ENCODE assay signal across 37 cellular contexts in the genomic region with DNA sequence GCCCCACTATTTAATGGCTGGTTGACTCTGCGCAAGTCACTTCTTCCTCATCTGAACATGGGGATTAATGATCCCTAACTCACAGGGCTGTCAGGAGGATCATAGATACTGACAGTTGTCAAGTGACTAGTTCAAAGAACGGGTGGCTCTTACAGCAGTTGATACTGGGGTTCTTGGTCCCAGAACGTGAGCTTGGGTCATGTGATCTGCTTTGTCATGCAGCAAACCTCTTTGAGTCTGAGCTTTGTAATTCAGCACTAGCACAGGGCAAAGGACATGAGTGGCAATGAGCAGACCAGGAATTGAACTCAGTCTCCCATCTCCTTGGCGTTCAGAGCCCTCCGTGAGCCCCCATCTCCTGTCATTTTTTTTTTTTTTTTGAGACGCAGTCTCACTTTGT.
"Had no signal": no experiment of that assay in that cellular context is flagged by ENCODE, and none has a peak within 500 bp of the region (broad histone marks: within the 10 kb centered on the region; RNA-seq: fewer than 3 reads in every experiment).

No MANE protein-coding gene starts in this region.

- H3K36me3 Mint-ChIP-seq: activated naive CD4-positive, alpha-beta T cell treated with anti-CD3 and anti-CD28 coated beads, Interleukin-2, amount 50 U/mL, for 72 hours; activated naive CD8-positive, alpha-beta T cell treated with anti-CD3 and anti-CD28 coated beads for 36 hours had no signal

- ATAC-seq: activated CD4-positive, alpha-beta T cell treated with anti-CD3 and anti-CD28 coated beads for 36 hours; activated CD4-positive, CD25-positive, alpha-beta regulatory T cell treated with anti-CD3 and anti-CD28 coated beads, Interleukin-2, amount 50 U/mL, for 24 hours; activated naive CD4-positive, alpha-beta T cell treated with anti-CD3 and anti-CD28 coated beads, Interleukin-2, amount 50 U/mL, for 72 hours; activated T-cell treated with anti-CD3 and anti-CD28 coated beads, Interleukin-2, amount 50 U/mL, for 4 hours; activated T-cell treated with anti-CD3 and anti-CD28 coated beads, Interleukin-2, amount 50 U/mL, for 72 hours; activated T-helper 17 cell treated with anti-CD3 and anti-CD28 coated beads, Interleukin-2, amount 50 U/mL, for 72 hours; body of pancreas had no signal

- H3K9me3 Mint-ChIP-seq: activated CD4-positive, alpha-beta memory T cell treated with anti-CD3 and anti-CD28 coated beads, Interleukin-2, amount 10 ng/mL, durations not matched to agents 7 days and 5 days; activated CD4-positive, alpha-beta T cell treated with anti-CD3 and anti-CD28 coated beads, Interleukin-2, amount 10 ng/mL, durations not matched to agents 7 days and 5 days; activated naive CD4-positive, alpha-beta T cell treated with anti-CD3 and anti-CD28 coated beads for 36 hours; activated naive CD4-positive, alpha-beta T cell treated with anti-CD3 and anti-CD28 coated beads, Interleukin-2, amount 50 U/mL, for 72 hours; activated naive CD8-positive, alpha-beta T cell treated with anti-CD3 and anti-CD28 coated beads for 36 hours; activated T-cell treated with anti-CD3 and anti-CD28 coated beads, Interleukin-2, amount 50 U/mL, for 4 hours; activated T-cell treated with anti-CD3 and anti-CD28 coated beads, Interleukin-2, amount 50 U/mL, for 72 hours; activated T-helper 1 cell treated with anti-CD3 and anti-CD28 coated beads, Interleukin-12 subunit alpha, Interleukin-12 subunit beta, Interleukin-2, Interleukin-4 antibody, amounts not matched to agents 30 ng/mL and 10 ng/mL and 1 ng/mL, durations not matched to agents 14 hours and 24 hours and 36 hours; activated T-helper 17 cell treated with anti-CD3 and anti-CD28 coated beads, Interleukin-2, amount 50 U/mL, for 72 hours; T-helper 1 cell treated with Interleukin-12 subunit alpha and Interleukin-12 subunit beta and Interleukin-4 antibody, amounts not matched to agents 30 μg/mL and 1 μg/mL, for 36 hours; T-helper 2 cell treated with Interferon-gamma antibody and Interleukin-4, amounts not matched to agents 5 μg/mL and 100 μg/mL, for 36 hours had no signal

- FAIRE-seq: astrocyte, TTC549 had no signal

- H3K4me3 Mint-ChIP-seq: activated CD4-positive, alpha-beta memory T cell treated with anti-CD3 and anti-CD28 coated beads, Interleukin-2, amount 10 ng/mL, durations not matched to agents 7 days and 5 days; activated CD4-positive, alpha-beta T cell treated with anti-CD3 and anti-CD28 coated beads for 36 hours; activated CD4-positive, alpha-beta T cell treated with anti-CD3 and anti-CD28 coated beads, Interleukin-2, amount 10 ng/mL, durations not matched to agents 7 days and 5 days; activated naive CD4-positive, alpha-beta T cell treated with anti-CD3 and anti-CD28 coated beads for 36 hours; activated naive CD8-positive, alpha-beta T cell treated with anti-CD3 and anti-CD28 coated beads for 36 hours; activated T-cell treated with anti-CD3 and anti-CD28 coated beads, Interleukin-2, amount 50 U/mL, for 4 hours; activated T-cell treated with anti-CD3 and anti-CD28 coated beads, Interleukin-2, amount 50 U/mL, for 72 hours; activated T-helper 1 cell treated with anti-CD3 and anti-CD28 coated beads, Interleukin-12 subunit alpha, Interleukin-12 subunit beta, Interleukin-2, Interleukin-4 antibody, amounts not matched to agents 30 ng/mL and 10 ng/mL and 1 ng/mL, durations not matched to agents 14 hours and 24 hours and 36 hours; activated T-helper 17 cell treated with anti-CD3 and anti-CD28 coated beads, Interleukin-2, amount 50 U/mL, for 72 hours; T-helper 1 cell treated with Interleukin-12 subunit alpha and Interleukin-12 subunit beta and Interleukin-4 antibody, amounts not matched to agents 30 μg/mL and 1 μg/mL, for 36 hours; T-helper 2 cell treated with Interferon-gamma antibody and Interleukin-4, amounts not matched to agents 5 μg/mL and 100 μg/mL, for 36 hours had no signal

- H3K27me3 Mint-ChIP-seq: activated naive CD8-positive, alpha-beta T cell treated with anti-CD3 and anti-CD28 coated beads for 36 hours had no signal

- H3K27ac Mint-ChIP-seq: activated CD4-positive, alpha-beta memory T cell treated with anti-CD3 and anti-CD28 coated beads, Interleukin-2, amount 10 ng/mL, durations not matched to agents 7 days and 5 days; activated CD4-positive, alpha-beta T cell treated with anti-CD3 and anti-CD28 coated beads for 36 hours; activated CD4-positive, alpha-beta T cell treated with anti-CD3 and anti-CD28 coated beads, Interleukin-2, amount 10 ng/mL, durations not matched to agents 7 days and 5 days; activated naive CD4-positive, alpha-beta T cell treated with anti-CD3 and anti-CD28 coated beads for 36 hours; activated naive CD4-positive, alpha-beta T cell treated with anti-CD3 and anti-CD28 coated beads, Interleukin-2, amount 50 U/mL, for 72 hours; activated naive CD8-positive, alpha-beta T cell treated with anti-CD3 and anti-CD28 coated beads for 36 hours; activated T-cell treated with anti-CD3 and anti-CD28 coated beads, Interleukin-2, amount 50 U/mL, for 72 hours; activated T-helper 1 cell treated with anti-CD3 and anti-CD28 coated beads, Interleukin-12 subunit alpha, Interleukin-12 subunit beta, Interleukin-2, Interleukin-4 antibody, amounts not matched to agents 30 ng/mL and 10 ng/mL and 1 ng/mL, durations not matched to agents 14 hours and 24 hours and 36 hours; activated T-helper 17 cell treated with anti-CD3 and anti-CD28 coated beads, Interleukin-2, amount 50 U/mL, for 72 hours; T-helper 1 cell treated with Interleukin-12 subunit alpha and Interleukin-12 subunit beta and Interleukin-4 antibody, amounts not matched to agents 30 μg/mL and 1 μg/mL, for 36 hours; T-helper 2 cell treated with Interferon-gamma antibody and Interleukin-4, amounts not matched to agents 5 μg/mL and 100 μg/mL, for 36 hours had no signal

- DNase-seq: activated CD4-positive, alpha-beta memory T cell treated with anti-CD3 and anti-CD28 coated beads, Interleukin-2, amount 10 ng/mL, durations not matched to agents 7 days and 5 days; activated CD4-positive, alpha-beta T cell treated with anti-CD3 and anti-CD28 coated beads for 1 hour; activated CD4-positive, alpha-beta T cell treated with anti-CD3 and anti-CD28 coated beads for 36 hours; activated CD4-positive, alpha-beta T cell treated with anti-CD3 and anti-CD28 coated beads for 48 hours; activated CD4-positive, alpha-beta T cell treated with anti-CD3 and anti-CD28 coated beads, Interleukin-2, amount 10 ng/mL, durations not matched to agents 7 days and 5 days; activated CD4-positive, alpha-beta T cell treated with anti-CD3 and anti-CD28 coated beads, Interleukin-2, amount 50 U/mL, for 48 hours; activated CD4-positive, CD25-positive, alpha-beta regulatory T cell; activated CD8-positive, alpha-beta memory T cell treated with anti-CD3 and anti-CD28 coated beads, Interleukin-2, amount 50 U/mL, for 4 hours; activated effector memory CD4-positive, alpha-beta T cell treated with anti-CD3 and anti-CD28 coated beads, Interleukin-2, amount 50 U/mL, for 16 hours; activated gamma-delta T cell treated with Interleukin-2 at 50 U/mL for 16 hours; activated naive CD4-positive, alpha-beta T cell; activated naive CD4-positive, alpha-beta T cell treated with anti-CD3 and anti-CD28 coated beads for 36 hours; activated naive CD4-positive, alpha-beta T cell treated with anti-CD3 and anti-CD28 coated beads, Interleukin-2, amount 50 U/mL, for 16 hours; activated naive CD8-positive, alpha-beta T cell treated with anti-CD3 and anti-CD28 coated beads for 36 hours; activated T-cell treated with anti-CD3 and anti-CD28 coated beads for 4 hours; activated T-cell treated with anti-CD3 and anti-CD28 coated beads, Interleukin-2, amount 50 U/mL, for 1 hour; activated T-cell treated with anti-CD3 and anti-CD28 coated beads, Interleukin-2, amount 50 U/mL, for 4 hours; activated T-cell treated with anti-CD3 and anti-CD28 coated beads, Interleukin-2, amount 50 U/mL, for 72 hours; adrenal gland; amniotic stem cell; aorta; body of pancreas; brain microvascular endothelial cell; central memory CD4-positive, alpha-beta T cell; T-helper 1 cell; T-helper 2 cell; T-helper 9 cell had no signal

- H3K4me3 ChIP-seq: adrenal gland, body of pancreas, breast epithelium had no signal

- H3K9me3 ChIP-seq: adrenal gland, body of pancreas, breast epithelium had no signal

- H3K4me1 ChIP-seq: breast epithelium had no signal

- H3K36me3 ChIP-seq: adrenal gland, brain microvascular endothelial cell, breast epithelium had no signal

- H3K27me3 ChIP-seq: adrenal gland, body of pancreas, brain microvascular endothelial cell, breast epithelium had no signal

- H3K27ac ChIP-seq: brain microvascular endothelial cell, VCaP had no signal

- H3K4me1 Mint-ChIP-seq: activated CD4-positive, alpha-beta memory T cell treated with anti-CD3 and anti-CD28 coated beads, Interleukin-2, amount 10 ng/mL, durations not matched to agents 7 days and 5 days; activated CD4-positive, alpha-beta T cell treated with anti-CD3 and anti-CD28 coated beads for 36 hours; activated CD4-positive, alpha-beta T cell treated with anti-CD3 and anti-CD28 coated beads, Interleukin-2, amount 10 ng/mL, durations not matched to agents 7 days and 5 days; activated naive CD8-positive, alpha-beta T cell treated with anti-CD3 and anti-CD28 coated beads for 36 hours; activated T-helper 17 cell treated with anti-CD3 and anti-CD28 coated beads, Interleukin-2, amount 50 U/mL, for 72 hours had no signal
